Comparison of ENCODE assay signal across 9 cellular contexts in the genomic region with DNA sequence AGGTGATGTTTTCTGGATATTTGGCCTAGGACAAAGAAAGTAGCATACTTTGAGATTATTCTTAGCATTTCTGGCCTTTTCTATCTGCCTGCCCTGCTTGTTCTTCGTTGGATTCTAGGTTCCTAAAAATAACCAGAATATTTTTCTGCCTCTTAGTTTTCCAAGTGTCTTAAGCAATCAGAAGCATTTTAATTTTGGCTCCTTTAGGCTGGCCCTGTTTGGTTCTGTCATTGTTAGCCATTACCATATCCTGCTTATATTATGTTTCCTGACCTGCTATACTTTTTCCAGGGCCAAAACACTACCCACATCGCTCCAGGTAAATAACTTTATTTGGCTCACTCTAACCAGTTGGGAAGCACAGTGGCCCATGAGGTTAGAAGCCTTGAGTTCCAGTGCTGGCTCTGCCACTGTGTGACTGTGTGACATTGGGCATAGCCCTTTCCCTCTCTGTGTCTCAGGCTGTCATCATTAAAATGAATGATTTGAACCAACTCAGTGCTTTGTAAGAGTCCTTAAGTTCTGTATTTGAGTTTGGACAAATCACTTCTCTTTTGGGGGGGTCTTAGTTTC.
DNase-seq lines count a peak whose midpoint lies in the region; ATAC-seq and TF ChIP-seq lines count a peak whose summit lies in the region.
"Had no signal": no experiment of that assay in that cellular context is flagged by ENCODE, and none has a peak within 500 bp of the region (broad histone marks: within the 10 kb centered on the region; RNA-seq: fewer than 3 reads in every experiment).

No MANE protein-coding gene starts in this region.

- no peaks in the 10 kb centered on the region for H3K36me3 Mint-ChIP-seq in WTC11

- DNase-seq in MM.1S: no peak
- DNase-seq in NCI-H2171 treated with DMSO at 0.1 percent for 48 hours (lab: John Stamatoyannopoulos, UW): no peak
- no peak for DNase-seq in central memory CD4-positive, alpha-beta T cell
- no peak for DNase-seq in WTC11 (ENCODE audit: low spot score)
- DNase-seq: NCI-H1048 had no signal

- no peaks in the 10 kb centered on the region for H3K9me3 Mint-ChIP-seq in WTC11

- H3K79me2 ChIP-seq in DOHH2 (ENCODE audit: control insufficient read depth, low read length) (no peaks in the 10 kb centered on the region), MM.1S (ENCODE audit: low read length) (peaks cover 76% of the 10 kb centered on the region)

- H3K36me3 ChIP-seq in DOHH2 (ENCODE audit: control insufficient read depth, low read length): peaks cover 6% of the 10 kb centered on the region; the same call in 1 of the 2 replicates
- H3K36me3 ChIP-seq in MM.1S (replicated peaks; ENCODE audit: insufficient read depth, low read length): no peaks in the 10 kb centered on the region
- H3K36me3 ChIP-seq in esophagus (ENCODE audit: control insufficient read depth in 2 of 2, insufficient read depth in 2 of 2, low read length in 1 of 2): no peaks in the 10 kb centered on the region
- no peaks in the 10 kb centered on the region for H3K36me3 ChIP-seq in rectal smooth muscle tissue (ENCODE audit: control insufficient read depth, insufficient read depth, low read length)

- H3K9me2 ChIP-seq in DOHH2 (replicated peaks; ENCODE audit: control insufficient read depth, low read length) (no peaks in the 10 kb centered on the region), MM.1S (replicated peaks; ENCODE audit: insufficient read depth, low read length) (no peaks in the 10 kb centered on the region)

- no peak overlapping the region for H2AFZ ChIP-seq in MM.1S (ENCODE audit: low read length)

- H3K9me3 ChIP-seq in DOHH2 (ENCODE audit: control insufficient read depth, insufficient read depth, low read length) (no peaks in the 10 kb centered on the region), MM.1S (replicated peaks; ENCODE audit: insufficient read depth, low read length) (no peaks in the 10 kb centered on the region), esophagus (ENCODE audit: control insufficient read depth in 2 of 2, insufficient read depth in 1 of 2, low read depth in 1 of 2, low read length in 1 of 2) (no peaks in the 10 kb centered on the region)

- no peaks in the 10 kb centered on the region for H3K27me3 Mint-ChIP-seq in WTC11 (ENCODE audit: low read depth)

- no peaks in the 10 kb centered on the region for H4K20me1 ChIP-seq in DOHH2 (ENCODE audit: control insufficient read depth, insufficient read depth, low read depth, low read length)
- no peaks in the 10 kb centered on the region for H4K20me1 ChIP-seq in MM.1S (ENCODE audit: insufficient read depth, low read length)

- H3K27ac Mint-ChIP-seq in WTC11: no peak overlapping the region

- H3K4me1 Mint-ChIP-seq in WTC11: peaks cover 7% of the 10 kb centered on the region

- WGBS in esophagus, 2 donors: 43 to 64% methylated on average over 2 of the region's 2 CpGs

- peak overlapping the region; percentile 63 for H3K27ac ChIP-seq in DOHH2 (ENCODE audit: low read depth, low read length)
- peak overlapping the region; percentile 87 for H3K27ac ChIP-seq in MM.1S (ENCODE audit: low read length)
- H3K27ac ChIP-seq in esophagus (ENCODE audit: low read depth in 2 of 2, low read length in 1 of 2): peak overlapping the region; percentile 62 to 93
- peak overlapping the region; percentile 57 for H3K27ac ChIP-seq in rectal smooth muscle tissue (ENCODE audit: low read depth, low read length)

- peak overlapping the region; percentile 17; the same call in 1 of the 2 replicates for H3K9ac ChIP-seq in MM.1S (ENCODE audit: low read length)
- H3K9ac ChIP-seq in rectal smooth muscle tissue (ENCODE audit: low read length): no peak overlapping the region

- TF ChIP-seq CTCF in DOHH2 (IDR thresholded peaks at IDR 0.05; ENCODE audit: low read depth, low read length, poor library complexity, severe bottlenecking) (no peak), MM.1S (IDR thresholded peaks at IDR 0.05; ENCODE audit: low read length) (no peak), WTC11 (IDR thresholded peaks at IDR 0.05) (no peak)

- H3K27me3 ChIP-seq in DOHH2 (ENCODE audit: control insufficient read depth, low read length): no peaks in the 10 kb centered on the region
- no peaks in the 10 kb centered on the region for H3K27me3 ChIP-seq in MM.1S (replicated peaks; ENCODE audit: insufficient read depth, low read length)
- H3K27me3 ChIP-seq in esophagus (ENCODE audit: control insufficient read depth in 1 of 2, insufficient read depth in 2 of 2, low read length in 2 of 2): no peaks in the 10 kb centered on the region
- H3K27me3 ChIP-seq in rectal smooth muscle tissue (ENCODE audit: control insufficient read depth, insufficient read depth, low read length): no peaks in the 10 kb centered on the region

- POLR2A ChIA-PET in WTC11 (lab: Charles Lee): no interaction called here

- CTCF ChIA-PET in WTC11 (lab: Charles Lee): interaction anchor here (0.6 kb wide), 1 partner anchor 37 kb away, joined by 3 read pairs; no protein-coding TSS in a partner anchor

- ATAC-seq in WTC11 (no peak), GM18519 (IDR thresholded peaks at IDR 0.05; ENCODE audit: low FRiP score, unreplicated experiment) (no peak)

- H3K4me1 ChIP-seq in DOHH2 (ENCODE audit: control insufficient read depth, low read length) (peaks cover 61% of the 10 kb centered on the region), MM.1S (ENCODE audit: low read length) (peaks cover 66% of the 10 kb centered on the region), esophagus (ENCODE audit: control insufficient read depth in 2 of 2, insufficient read depth in 2 of 2, low read length in 1 of 2) (peaks cover 2 to 17% of the 10 kb centered on the region in 2 donors), rectal smooth muscle tissue (ENCODE audit: control insufficient read depth, insufficient read depth, low read length) (peaks cover 28% of the 10 kb centered on the region)

- H3F3A ChIP-seq in DOHH2 (ENCODE audit: control insufficient read depth, insufficient read depth) (peaks cover 8% of the 10 kb centered on the region; the same call in 1 of the 2 replicates), MM.1S (ENCODE audit: insufficient read depth, low read length) (peaks cover 47% of the 10 kb centered on the region)

- H3K4me3 ChIP-seq in DOHH2 (ENCODE audit: low read length) (peak overlapping the region; percentile 39), MM.1S (ENCODE audit: low read length) (no peak overlapping the region), esophagus (ENCODE audit: low read depth in 1 of 2, low read length in 2 of 2) (no peak overlapping the region), rectal smooth muscle tissue (ENCODE audit: low read length) (no peak overlapping the region)

- no peak overlapping the region for H3K4me3 Mint-ChIP-seq in WTC11

- peak overlapping the region; percentile 66 for H3K4me2 ChIP-seq in DOHH2 (ENCODE audit: low read length)
- H3K4me2 ChIP-seq in MM.1S (ENCODE audit: low read depth, low read length): peak overlapping the region; percentile 73

TF ChIP-seq in WTC11, 78 proteins besides CTCF, POLR2A, EP300 and RAD21:
- TF ChIP-seq MAX (CRISPR knock-in tag; IDR thresholded peaks at IDR 0.05): no peak
- no peak for TF ChIP-seq NFE2L1 (CRISPR knock-in tag; IDR thresholded peaks at IDR 0.05)
- TF ChIP-seq CDX4 (CRISPR knock-in tag; IDR thresholded peaks at IDR 0.05; ENCODE audit: borderline replicate concordance): no peak
